ENCODE assay signal across 12 cellular contexts in the genomic region with DNA sequence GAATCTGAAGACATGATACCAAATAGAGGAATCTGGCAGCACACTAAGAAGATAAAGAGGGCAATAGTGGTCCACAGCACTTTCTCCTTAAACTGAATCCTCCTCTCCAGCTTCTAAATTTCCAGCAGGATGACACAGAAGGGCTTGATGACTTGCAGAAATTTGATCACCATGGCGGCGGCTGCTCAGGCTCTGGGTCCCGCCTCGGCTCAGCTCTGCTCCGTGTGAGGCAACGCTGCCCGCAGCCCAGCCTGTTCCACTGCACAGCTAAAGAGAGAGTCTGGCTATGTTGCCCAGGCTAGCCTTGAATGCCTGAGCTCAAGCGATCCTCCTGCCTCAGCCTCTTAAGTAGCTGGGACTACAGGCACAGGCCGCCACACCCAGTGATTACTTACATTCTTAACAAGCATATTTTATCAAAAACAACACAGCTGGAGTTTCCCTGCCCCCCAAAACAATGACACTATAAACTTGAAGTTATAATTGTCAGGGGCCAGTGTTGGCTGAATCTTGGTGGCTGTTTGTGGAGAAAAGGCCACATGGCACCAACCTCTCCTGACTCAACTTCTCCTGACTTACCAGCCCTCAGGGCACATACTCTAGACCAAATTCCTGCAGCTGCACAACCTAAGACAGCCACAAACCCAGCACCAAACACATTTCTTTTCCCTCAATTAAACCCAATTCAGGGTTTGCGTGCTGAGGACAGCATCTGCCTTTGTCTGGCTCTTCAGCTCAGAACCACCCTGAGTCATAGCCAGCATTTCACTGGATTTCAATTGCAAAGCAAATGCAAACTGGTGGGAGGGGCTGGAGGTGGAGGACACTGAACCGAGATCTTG. TPM values are rescaled to one million over a fixed set of nuclear protein-coding genes. Genes with fewer than 3 reads are reported as not detected.
DNase-seq lines count a peak whose midpoint lies in the region; ATAC-seq and TF ChIP-seq lines count a peak whose summit lies in the region.
"Had no signal": no experiment of that assay in that cellular context is flagged by ENCODE, and none has a peak within 500 bp of the region (broad histone marks: within the 10 kb centered on the region; RNA-seq: fewer than 3 reads in every experiment).

No MANE protein-coding gene starts in this region.

- CTCF ChIA-PET in SK-N-SH (lab: Yijun Ruan, JAX) = interaction anchor here (1.1 to 1.2 kb wide), 2 partner anchors 12 to 152 kb away, joined by 3 to 4 read pairs; partner anchors contain the start of gene TNPO3

- no peak for DNase-seq in SK-N-SH
- DNase-seq in RPMI7951 (ENCODE audit: low read depth) = peak; percentile 99
- peak; percentile 89 for DNase-seq in fibroblast of peridontal ligament (ENCODE audit: extremely low read depth)
- DNase-seq in testis = no peak
- no peak for DNase-seq in left lobe of liver (ENCODE audit: low spot score)
- DNase-seq: activated CD4-positive, alpha-beta T cell treated with anti-CD3 and anti-CD28 coated beads, Interleukin-2, amount 10 ng/mL, durations not matched to agents 7 days and 5 days; caudate nucleus; stimulated activated CD4-positive, alpha-beta T cell treated with anti-CD3 and anti-CD28 coated beads, Interleukin-2, amount 100 ng/mL, for 48 hours had no signal

- H3K4me3 ChIP-seq in SK-N-SH (ENCODE audit: low read depth in 2 of 2, low read length in 1 of 2) (no peak overlapping the region), skeletal muscle satellite cell (ENCODE audit: low read length) (no peak overlapping the region), testis (no peak overlapping the region)
- H3K4me3 ChIP-seq: lung had no signal

- TF ChIP-seq CTCF in SK-N-SH (IDR thresholded peaks at IDR 0.05) (no peak), testis (IDR thresholded peaks at IDR 0.05) (no peak)

- TF ChIP-seq EP300 in SK-N-SH (IDR thresholded peaks at IDR 0.05; ENCODE audit: borderline replicate concordance in 1 of 2, low read depth in 1 of 2, low read length in 1 of 2) = no peak

- H3K27ac ChIP-seq in SK-N-SH (ENCODE audit: low read depth in 2 of 2, low read length in 1 of 2) (no peak overlapping the region), testis (no peak overlapping the region)

- POLR2A ChIA-PET in SK-N-SH (lab: Yijun Ruan, JAX) = interaction anchor here (1.5 kb wide), 1 partner anchor 11 kb away, joined by 4 read pairs; the partner anchor contains the start of gene TNPO3

- H3K27me3 ChIP-seq in SK-N-SH (ENCODE audit: insufficient read depth) (peaks cover 19% of the 10 kb centered on the region; the same call in 1 of the 2 replicates), skeletal muscle satellite cell (ENCODE audit: control insufficient read depth, insufficient read depth, low read length) (peaks cover 29% of the 10 kb centered on the region), testis (no peaks in the 10 kb centered on the region)

- H3K79me2 ChIP-seq in SK-N-SH (ENCODE audit: insufficient read depth) = no peaks in the 10 kb centered on the region

- no peak overlapping the region for H2AFZ ChIP-seq in SK-N-SH (ENCODE audit: low read depth)

- H3K9ac ChIP-seq in SK-N-SH (no peak overlapping the region), skeletal muscle satellite cell (ENCODE audit: low read depth, low read length) (no peak overlapping the region)

- H3K4me1 ChIP-seq in SK-N-SH (ENCODE audit: control insufficient read depth in 1 of 2, insufficient read depth in 2 of 2, low read depth in 1 of 2, low read length in 1 of 2) (no peaks in the 10 kb centered on the region), skeletal muscle satellite cell (ENCODE audit: control insufficient read depth, insufficient read depth, low read length) (peaks cover 10% of the 10 kb centered on the region), testis (no peaks in the 10 kb centered on the region)

- TF ChIP-seq RAD21 in SK-N-SH (IDR thresholded peaks at IDR 0.05; ENCODE audit: low read length) = no peak

- H3K9me2 ChIP-seq in SK-N-SH = no peaks in the 10 kb centered on the region

- H3K36me3 ChIP-seq in SK-N-SH (replicated peaks in 1 of 2; ENCODE audit: control insufficient read depth in 1 of 2, insufficient read depth in 2 of 2, low read length in 1 of 2) (no peaks in the 10 kb centered on the region), skeletal muscle satellite cell (ENCODE audit: insufficient read depth, low read length) (no peaks in the 10 kb centered on the region), testis (ENCODE audit: low read depth, missing control alignments) (no peaks in the 10 kb centered on the region)

- no peaks in the 10 kb centered on the region for H4K20me1 ChIP-seq in SK-N-SH (ENCODE audit: insufficient read depth)

- ATAC-seq in SK-N-SH treated with all-trans-retinoic acid at 6 μM for 48 hours (peak; percentile 51; the same call in 2 of the 3 replicates), HG02610 (IDR thresholded peaks at IDR 0.05; ENCODE audit: unreplicated experiment) (no peak), left lobe of liver (no peak)

- H3F3A ChIP-seq in SK-N-SH (replicated peaks; ENCODE audit: insufficient read depth) = no peaks in the 10 kb centered on the region

- H3K9me3 ChIP-seq in SK-N-SH = no peaks in the 10 kb centered on the region
- no peaks in the 10 kb centered on the region for H3K9me3 ChIP-seq in skeletal muscle satellite cell (replicated peaks; ENCODE audit: low read length)
- H3K9me3 ChIP-seq in testis = no peaks in the 10 kb centered on the region

- H3K4me2 ChIP-seq in SK-N-SH (no peak overlapping the region), skeletal muscle satellite cell (ENCODE audit: low read length) (peak overlapping the region; percentile 1)

- intact Hi-C loops in testis (cut with DNase I; ENCODE audit: low total_unique reads) = no loop called here

- WGBS in SK-N-SH (ENCODE audit: low lambda C conversion rate) = 83% methylated on average over 11 of the region's 11 CpGs
- 72 to 80% methylated on average over 11 of the region's 11 CpGs for WGBS in testis, 2 donors

- TF ChIP-seq POLR2A in testis (IDR thresholded peaks at IDR 0.05) = no peak

TF ChIP-seq in SK-N-SH treated with all-trans-retinoic acid at 6 μM for 48 hours, 23 proteins besides CTCF, POLR2A, EP300 and RAD21 (continues in another document):
- TF ChIP-seq RARB (CRISPR knock-in tag; IDR thresholded peaks at IDR 0.05) (no peak), SNAI2 (CRISPR knock-in tag; IDR thresholded peaks at IDR 0.05) (no peak), ARNTL (CRISPR knock-in tag; IDR thresholded peaks at IDR 0.05; ENCODE audit: borderline replicate concordance, low read depth) (no peak)
- TF ChIP-seq, protein P1, sequence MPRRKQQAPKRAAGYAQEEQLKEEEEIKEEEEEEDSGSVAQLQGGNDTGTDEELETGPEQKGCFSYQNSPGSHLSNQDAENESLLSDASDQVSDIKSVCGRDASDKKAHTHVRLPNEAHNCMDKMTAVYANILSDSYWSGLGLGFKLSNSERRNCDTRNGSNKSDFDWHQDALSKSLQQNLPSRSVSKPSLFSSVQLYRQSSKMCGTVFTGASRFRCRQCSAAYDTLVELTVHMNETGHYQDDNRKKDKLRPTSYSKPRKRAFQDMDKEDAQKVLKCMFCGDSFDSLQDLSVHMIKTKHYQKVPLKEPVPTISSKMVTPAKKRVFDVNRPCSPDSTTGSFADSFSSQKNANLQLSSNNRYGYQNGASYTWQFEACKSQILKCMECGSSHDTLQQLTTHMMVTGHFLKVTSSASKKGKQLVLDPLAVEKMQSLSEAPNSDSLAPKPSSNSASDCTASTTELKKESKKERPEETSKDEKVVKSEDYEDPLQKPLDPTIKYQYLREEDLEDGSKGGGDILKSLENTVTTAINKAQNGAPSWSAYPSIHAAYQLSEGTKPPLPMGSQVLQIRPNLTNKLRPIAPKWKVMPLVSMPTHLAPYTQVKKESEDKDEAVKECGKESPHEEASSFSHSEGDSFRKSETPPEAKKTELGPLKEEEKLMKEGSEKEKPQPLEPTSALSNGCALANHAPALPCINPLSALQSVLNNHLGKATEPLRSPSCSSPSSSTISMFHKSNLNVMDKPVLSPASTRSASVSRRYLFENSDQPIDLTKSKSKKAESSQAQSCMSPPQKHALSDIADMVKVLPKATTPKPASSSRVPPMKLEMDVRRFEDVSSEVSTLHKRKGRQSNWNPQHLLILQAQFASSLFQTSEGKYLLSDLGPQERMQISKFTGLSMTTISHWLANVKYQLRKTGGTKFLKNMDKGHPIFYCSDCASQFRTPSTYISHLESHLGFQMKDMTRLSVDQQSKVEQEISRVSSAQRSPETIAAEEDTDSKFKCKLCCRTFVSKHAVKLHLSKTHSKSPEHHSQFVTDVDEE (CRISPR knock-in tag; IDR thresholded peaks at IDR 0.05) = no peak

TF ChIP-seq in SK-N-SH, 30 proteins besides CTCF, POLR2A, EP300 and RAD21 (continues in another document):
- no peak for TF ChIP-seq NFIC (IDR thresholded peaks at IDR 0.05; ENCODE audit: borderline replicate concordance)
- TF ChIP-seq TAF1 (IDR thresholded peaks at IDR 0.05; ENCODE audit: borderline replicate concordance, low read depth, low read length) = no peak
- TF ChIP-seq FOSL2 (IDR thresholded peaks at IDR 0.05; ENCODE audit: borderline replicate concordance, low read depth) = no peak
- no peak for TF ChIP-seq MAX (IDR thresholded peaks at IDR 0.05; ENCODE audit: low read depth)
- no peak for TF ChIP-seq GATA2 (CRISPR knock-in tag; IDR thresholded peaks at IDR 0.05)
- no peak for TF ChIP-seq MXI1 (IDR thresholded peaks at IDR 0.05; ENCODE audit: low read depth, low read length)
- no peak for TF ChIP-seq RXRA (IDR thresholded peaks at IDR 0.05; ENCODE audit: borderline replicate concordance, low read depth)
- TF ChIP-seq TEAD4 (IDR thresholded peaks at IDR 0.05; ENCODE audit: borderline replicate concordance, insufficient read depth) = no peak
- no peak for TF ChIP-seq ELF1 (IDR thresholded peaks at IDR 0.05)
- no peak for TF ChIP-seq NRF1 (IDR thresholded peaks at IDR 0.05; ENCODE audit: low read depth, low read length)
- TF ChIP-seq, protein P2, sequence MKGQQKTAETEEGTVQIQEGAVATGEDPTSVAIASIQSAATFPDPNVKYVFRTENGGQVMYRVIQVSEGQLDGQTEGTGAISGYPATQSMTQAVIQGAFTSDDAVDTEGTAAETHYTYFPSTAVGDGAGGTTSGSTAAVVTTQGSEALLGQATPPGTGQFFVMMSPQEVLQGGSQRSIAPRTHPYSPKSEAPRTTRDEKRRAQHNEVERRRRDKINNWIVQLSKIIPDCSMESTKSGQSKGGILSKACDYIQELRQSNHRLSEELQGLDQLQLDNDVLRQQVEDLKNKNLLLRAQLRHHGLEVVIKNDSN (IDR thresholded peaks at IDR 0.05; ENCODE audit: borderline replicate concordance, low read depth) = no peak

RNA-seq across cellular contexts. Expression of gene TNPO3, which starts 11.6 kb away (rescaled TPM):
- polyA plus RNA-seq in SK-N-SH (2012; rRNA removed) (27.8 and 32.7 TPM in 2 replicates), testis (ENCODE audit: insufficient read depth, low read depth, low replicate concordance) (62.8 TPM)
- polyA plus RNA-seq in SK-N-SH (2012; cell fraction: cytosol; rRNA removed) = 25.6 and 29.9 TPM in 2 replicates
- 27.1 and 34.5 TPM in 2 replicates for polyA plus RNA-seq in SK-N-SH (2012; cell fraction: nucleus; rRNA removed)
- 53.4 and 59.0 TPM in 2 replicates for total RNA-seq in RPMI7951 (2014; rRNA removed; shearing (Covaris generic))
- 48.5 and 50.4 TPM in 2 replicates for total RNA-seq in skeletal muscle satellite cell (2012; rRNA removed)
- total RNA-seq in testis (10 to 100 TPM; 52.5 to 55.5 TPM), left lobe of liver (16.6 TPM)

Comparison
In these comparisons a context has a peak if more than half of its experiments do, and no peak if none do; other contexts are left out.
1. DNase-seq: peak in RPMI7951 (single experiment) and fibroblast of peridontal ligament (single experiment); none in SK-N-SH (single experiment), testis (single experiment) and left lobe of liver (single experiment).